ENCODE assay signal across 8 cellular contexts in the genomic region with DNA sequence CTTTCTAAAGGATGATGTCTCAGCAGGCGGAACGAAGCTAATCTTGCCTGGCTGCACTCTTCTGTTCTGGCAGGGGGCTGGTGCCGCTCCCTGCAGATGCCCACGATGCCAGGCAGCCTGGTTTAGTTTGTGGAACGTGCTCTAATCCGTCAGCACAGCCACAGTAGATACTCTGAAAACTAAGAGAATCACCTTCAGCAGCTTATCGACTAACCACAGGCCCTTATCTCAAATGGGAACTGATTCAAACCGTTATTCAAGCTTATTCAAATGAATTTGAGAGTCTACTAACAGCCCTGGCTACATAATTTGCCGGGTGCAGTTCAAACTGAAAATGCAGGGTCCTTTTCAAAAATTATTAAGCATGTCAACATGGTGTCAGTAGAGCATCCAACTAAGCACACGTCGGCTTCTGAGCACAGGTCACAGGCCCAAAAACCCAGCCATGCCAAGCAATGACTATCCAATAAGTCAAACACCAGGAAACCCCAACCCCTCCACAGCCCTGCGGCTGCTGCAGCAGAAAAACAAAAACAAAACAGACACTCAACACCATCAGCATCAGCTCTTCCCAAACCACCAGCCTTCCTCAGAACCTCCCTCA.
DNase-seq lines count a peak whose midpoint lies in the region; ATAC-seq and TF ChIP-seq lines count a peak whose summit lies in the region.

No MANE protein-coding gene starts in this region.

- H3K27ac ChIP-seq in H9 (ENCODE audit: insufficient read length, low read depth, low read length) (no peak overlapping the region), rectal smooth muscle tissue (ENCODE audit: low read depth, low read length) (peak overlapping the region; percentile 58)

- no peak overlapping the region for H3K56ac ChIP-seq in H9 (ENCODE audit: insufficient read length, low read depth, low read length)

- intact Hi-C loops in left colon (cut with DNase I, micrococcal nuclease) = no loop called here

- no peak overlapping the region for H3K14ac ChIP-seq in H9 (ENCODE audit: insufficient read depth, low read length)

- no peak overlapping the region for H2BK12ac ChIP-seq in H9 (ENCODE audit: insufficient read length, low read depth, low read length)

- no peaks in the 10 kb centered on the region for H3K79me1 ChIP-seq in H9 (ENCODE audit: insufficient read depth, low read depth, low read length, poor library complexity, severe bottlenecking)

- H3K36me3 Mint-ChIP-seq in H9 (ENCODE audit: insufficient read depth in 1 of 3, low read depth in 3 of 3) = no peaks in the 10 kb centered on the region

- H3K9ac ChIP-seq in H9 (ENCODE audit: extremely low read depth, insufficient read length, low read length) = no peak overlapping the region
- H3K9ac ChIP-seq in rectal smooth muscle tissue (ENCODE audit: low read length) = no peak overlapping the region

- peaks cover 50% of the 10 kb centered on the region for H3K27me3 Mint-ChIP-seq in H9 (ENCODE audit: low read depth)

- no peak overlapping the region for H3K23ac ChIP-seq in H9 (ENCODE audit: insufficient read length, low read depth, low read length)

- H2BK20ac ChIP-seq in H9 (ENCODE audit: low read depth, low read length, poor library complexity, severe bottlenecking) = no peak overlapping the region

- H3K4me2 ChIP-seq in H9 (ENCODE audit: insufficient read depth, insufficient read length, low read length) = peak overlapping the region; percentile 79

- no peaks in the 10 kb centered on the region; a peak in 1 of 5 replicates for H3K9me3 Mint-ChIP-seq in H9

- no peak overlapping the region for H3T11ph ChIP-seq in H9 (ENCODE audit: low read length)

- no peak overlapping the region for H3K18ac ChIP-seq in H9 (ENCODE audit: insufficient read length, low read depth, low read length)

- H3K23me2 ChIP-seq in H9 (ENCODE audit: insufficient read length, low read depth, low read length, poor library complexity, severe bottlenecking) = peaks cover 12% of the 10 kb centered on the region

- H3K36me3 ChIP-seq in rectal smooth muscle tissue (ENCODE audit: control insufficient read depth, insufficient read depth, low read length) = no peaks in the 10 kb centered on the region

- no peak overlapping the region for H2BK120ac ChIP-seq in H9 (ENCODE audit: low read depth, low read length, poor library complexity, severe bottlenecking)

- no peak overlapping the region for H4K5ac ChIP-seq in H9 (ENCODE audit: insufficient read length, low read depth, low read length)

- no peak overlapping the region for H4K8ac ChIP-seq in H9 (replicated peaks; ENCODE audit: insufficient read length, low read depth, low read length)

- H3K27ac Mint-ChIP-seq in H9 = no peak overlapping the region; a peak in 1 of 7 replicates

- H4K20me1 ChIP-seq in H9 (ENCODE audit: control insufficient read depth, insufficient read depth, insufficient read length) = no peaks in the 10 kb centered on the region

- no peaks in the 10 kb centered on the region for H3K4me1 ChIP-seq in H9 (ENCODE audit: insufficient read depth, low read length)
- peaks cover 7% of the 10 kb centered on the region for H3K4me1 ChIP-seq in rectal smooth muscle tissue (ENCODE audit: control insufficient read depth, insufficient read depth, low read length)

- no peaks in the 10 kb centered on the region for H3K79me2 ChIP-seq in H9 (ENCODE audit: insufficient read depth, low read length)

- H3K9me3 ChIP-seq in H9 (ENCODE audit: control insufficient read depth, low read depth, low read length) = no peaks in the 10 kb centered on the region

- no peak overlapping the region for H2BK15ac ChIP-seq in H9 (ENCODE audit: low read depth, low read length)

- H4K91ac ChIP-seq in H9 (ENCODE audit: insufficient read length, low read depth, low read length) = no peak overlapping the region

- H3K27me3 ChIP-seq in H9 (ENCODE audit: insufficient read depth, low read length) (peaks cover 4% of the 10 kb centered on the region; the same call in 1 of the 2 replicates), rectal smooth muscle tissue (ENCODE audit: control insufficient read depth, insufficient read depth, low read length) (no peaks in the 10 kb centered on the region)

- peak; percentile 21 for DNase-seq in AG08396 (ENCODE audit: low spot score)
- no peak for DNase-seq in H9
- DNase-seq in activated CD4-positive, alpha-beta T cell treated with anti-CD3 and anti-CD28 coated beads for 48 hours = peak; percentile 42
- no peak for DNase-seq in fibroblast of the aortic adventitia (ENCODE audit: low read depth)
- DNase-seq in D341Med (ENCODE audit: low spot score) = no peak
- DNase-seq in NCI-H146 (lab: John Stamatoyannopoulos, UW) = no peak
- no peak for DNase-seq in left colon

- no peak for ATAC-seq in left colon

- no CpG with 5 or more reads among the region's 12 CpGs for whole genome bisulfite sequencing in H9 (ENCODE audit: extremely low coverage, insufficient read length, low lambda C conversion rate)

- H3K4me1 Mint-ChIP-seq in H9 = peaks cover 13 to 17% of the 10 kb centered on the region in 2 experiments

- TF ChIP-seq CTCF in H9 (conservative IDR thresholded peaks at IDR 0.05) (no peak), fibroblast of the aortic adventitia (IDR thresholded peaks at IDR 0.05; ENCODE audit: insufficient read depth, low read length) (no peak)

- no peak overlapping the region for H2AK5ac ChIP-seq in H9 (ENCODE audit: insufficient read length, low read length)

- peak overlapping the region; percentile 66 for H3K4me3 ChIP-seq in fibroblast of the aortic adventitia (ENCODE audit: low read depth, low read length)
- H3K4me3 ChIP-seq in rectal smooth muscle tissue (ENCODE audit: low read length) = peak overlapping the region; percentile 79

- peak overlapping the region; percentile 69 to 71 for H3K4me3 Mint-ChIP-seq in H9

- no peak overlapping the region for H2BK5ac ChIP-seq in H9 (ENCODE audit: insufficient read length, low read length)

- no peak overlapping the region for H2AFZ ChIP-seq in H9 (ENCODE audit: low read length)

- no peak overlapping the region for H3K4ac ChIP-seq in H9 (ENCODE audit: low read depth, low read length)

Comparison
In these comparisons a context has a peak if more than half of its experiments do, and no peak if none do; other contexts are left out.
1. DNase-seq: peak in AG08396 (single experiment) and activated CD4-positive, alpha-beta T cell treated with anti-CD3 and anti-CD28 coated beads for 48 hours (single experiment); none in H9 (single experiment), fibroblast of the aortic adventitia (single experiment), D341Med (single experiment), NCI-H146 (single experiment) and left colon (0 of 2).